In the genomic region with DNA sequence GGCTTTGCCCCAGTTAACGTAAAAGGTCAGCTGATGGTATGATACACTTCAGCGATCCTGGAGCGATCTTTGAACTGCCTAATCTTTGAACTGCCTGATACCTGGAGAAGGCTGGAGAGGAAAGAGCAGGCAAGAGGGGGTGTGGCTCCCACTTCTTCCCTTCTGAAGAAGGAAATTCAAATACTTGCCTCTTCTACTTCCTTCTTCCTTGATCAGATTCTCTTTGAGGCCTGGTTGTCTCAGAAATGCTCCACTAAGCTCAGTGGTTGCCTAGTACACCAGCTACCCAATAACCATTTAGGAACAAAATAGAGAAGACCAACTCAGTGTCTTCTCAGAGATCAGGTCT, we compare ENCODE assay signal across 8 cellular contexts. TPM values are rescaled to one million over a fixed set of nuclear protein-coding genes. Genes with fewer than 3 reads are reported as not detected.
DNase-seq lines count a peak whose midpoint lies in the region; ATAC-seq and TF ChIP-seq lines count a peak whose summit lies in the region.

No MANE protein-coding gene starts in this region.

- H3K4me3 ChIP-seq in AG04449 (ENCODE audit: low read depth, low read length): peak overlapping the region; percentile 58
- H3K4me3 ChIP-seq in NT2/D1 (ENCODE audit: insufficient read length, low read depth): peak overlapping the region; percentile 81
- H3K4me3 ChIP-seq in duodenal mucosa (ENCODE audit: low read depth in 1 of 2, low read length in 2 of 2): peak overlapping the region; percentile 92 to 97
- peak overlapping the region; percentile 70 to 74 for H3K4me3 ChIP-seq in vagina

- H3K4me3 Mint-ChIP-seq in mesothelial cell of epicardium: peak overlapping the region; percentile 86

- peak overlapping the region; percentile 96 for H3K27ac Mint-ChIP-seq in mesothelial cell of epicardium

- peak overlapping the region; percentile 84 for H3K9ac ChIP-seq in NT2/D1 (ENCODE audit: insufficient read length, low read depth)
- peak overlapping the region; percentile 87 to 91 for H3K9ac ChIP-seq in duodenal mucosa (ENCODE audit: low read depth in 1 of 2, low read length in 2 of 2)

- no peak for TF ChIP-seq POLR2A in vagina (IDR thresholded peaks at IDR 0.05)

- DNase-seq in AG04449 (ENCODE audit: low read depth, low spot score): no peak
- DNase-seq in NT2/D1 (ENCODE audit: low read depth, low spot score): no peak
- DNase-seq in mesothelial cell of epicardium (ENCODE audit: low spot score in 2 of 2, unreplicated experiment in 2 of 2): no peak
- no peak for DNase-seq in vagina (ENCODE audit: extremely low spot score in 2 of 2)
- DNase-seq in NCI-H748 treated with DMSO at 0.1 percent for 48 hours (lab: John Stamatoyannopoulos, UW): no peak

- no peaks in the 10 kb centered on the region for H3K36me3 ChIP-seq in NT2/D1 (ENCODE audit: insufficient read depth, insufficient read length, low read length)
- no peaks in the 10 kb centered on the region for H3K36me3 ChIP-seq in duodenal mucosa (ENCODE audit: control insufficient read depth in 1 of 2, insufficient read depth in 2 of 2, low read length in 2 of 2)
- H3K36me3 ChIP-seq in vagina: no peaks in the 10 kb centered on the region

- no peaks in the 10 kb centered on the region for H3K9me3 Mint-ChIP-seq in mesothelial cell of epicardium

- POLR2A ChIA-PET in AG04449 (lab: Yijun Ruan, JAX): interaction anchor here (0.9 to 1.7 kb wide), 2 partner anchors 40 to 85 kb away, joined by 3 to 6 read pairs; a partner anchor contains a TSS

- H3K9me3 ChIP-seq in NT2/D1 (ENCODE audit: insufficient read depth, low read length) (no peaks in the 10 kb centered on the region), duodenal mucosa (ENCODE audit: control insufficient read depth in 1 of 2, low read length in 2 of 2) (no peaks in the 10 kb centered on the region), vagina (no peaks in the 10 kb centered on the region)

- H3K27ac ChIP-seq in duodenal mucosa (ENCODE audit: low read depth, low read length) (peak overlapping the region; percentile 88), vagina (peak overlapping the region; percentile 81)

- TF ChIP-seq CTCF in AG04449 (IDR thresholded peaks at IDR 0.05; ENCODE audit: insufficient read depth, low read length, missing control alignments) (no peak), mesothelial cell of epicardium (IDR thresholded peaks at IDR 0.05; ENCODE audit: unreplicated experiment) (no peak), vagina (IDR thresholded peaks at IDR 0.05) (no peak)

- no peaks in the 10 kb centered on the region for H3K36me3 Mint-ChIP-seq in mesothelial cell of epicardium

- no peaks in the 10 kb centered on the region for H3K27me3 Mint-ChIP-seq in mesothelial cell of epicardium (ENCODE audit: low read depth)

- intact Hi-C loops in vagina (cut with DNase I): no loop called here

- peaks cover 43% of the 10 kb centered on the region for H3K4me1 Mint-ChIP-seq in mesothelial cell of epicardium

- peaks cover 3% of the 10 kb centered on the region for H3K4me1 ChIP-seq in NT2/D1 (ENCODE audit: insufficient read depth, insufficient read length)
- H3K4me1 ChIP-seq in duodenal mucosa (ENCODE audit: control insufficient read depth in 1 of 2, insufficient read depth in 2 of 2, low read length in 2 of 2): peaks cover 23 to 32% of the 10 kb centered on the region in 2 donors
- peaks cover 21% of the 10 kb centered on the region for H3K4me1 ChIP-seq in vagina

- H3K27me3 ChIP-seq in NT2/D1 (ENCODE audit: insufficient read depth, insufficient read length) (no peaks in the 10 kb centered on the region), duodenal mucosa (ENCODE audit: control insufficient read depth in 1 of 2, insufficient read depth in 2 of 2, low read length in 2 of 2) (no peaks in the 10 kb centered on the region), vagina (no peaks in the 10 kb centered on the region)

- CTCF ChIA-PET in AG04449 (lab: Yijun Ruan, JAX): interaction anchor here (1.3 to 3.8 kb wide), 3 partner anchors 57 to 85 kb away, joined by 3 to 16 read pairs (median 4); no protein-coding TSS in a partner anchor

- ATAC-seq in GM21529 (IDR thresholded peaks at IDR 0.05; ENCODE audit: unreplicated experiment) (peak; percentile 27), GM21526 (IDR thresholded peaks at IDR 0.05; ENCODE audit: low FRiP score, unreplicated experiment) (no peak)

RNA-seq across cellular contexts. Expression of a gene that starts 0.6 kb away (rescaled TPM):
- total RNA-seq in mesothelial cell of epicardium (17.0 to 18.2 TPM (median 17.6 TPM) in 3 replicates), vagina (16.9 TPM)
